ENCODE assay signal across 9 cellular contexts in genomic region chr11:44559207-44559943, GRCh38. TPM values are rescaled to one million over a fixed set of nuclear protein-coding genes. Genes with fewer than 3 reads are reported as not detected.
DNase-seq lines count a peak whose midpoint lies in the region; ATAC-seq, FAIRE-seq and TF ChIP-seq lines count a peak whose summit lies in the region.
"Had no signal": no experiment of that assay in that cellular context is flagged by ENCODE, and none has a peak within 500 bp of the region (broad histone marks: within the 10 kb centered on the region; RNA-seq: fewer than 3 reads in every experiment).

No MANE protein-coding gene starts in this region.

- H4K20me1 ChIP-seq in keratinocyte (ENCODE audit: control insufficient read depth, extremely low read depth, insufficient read depth, low read length), result no peaks in the 10 kb centered on the region

- H3K79me2 ChIP-seq in keratinocyte (ENCODE audit: control insufficient read depth, insufficient read depth, low read length), result no peaks in the 10 kb centered on the region

- no peaks in the 10 kb centered on the region for H3K9me3 ChIP-seq in keratinocyte (ENCODE audit: control insufficient read depth, low read depth, low read length)

- in situ Hi-C loops in GM18951 (cut with MboI; ENCODE audit: low sequenced_read_pairs, unreplicated experiment), result no loop called here

- dilution Hi-C loops in keratinocyte (cut with MboI; ENCODE audit: extremely low pct_ligation_motif_present, low sequenced_read_pairs), result no loop called here

- no peak for TF ChIP-seq CTCF in keratinocyte (optimal IDR thresholded peaks at IDR 0.05 in 1 of 3, IDR thresholded peaks at IDR 0.05 in 1 of 3, conservative IDR thresholded peaks at IDR 0.05 in 1 of 3; ENCODE audit: extremely low read depth in 1 of 3, insufficient read depth in 2 of 3, low read length in 3 of 3)

- peak; percentile 76 for ATAC-seq in HG02763 (IDR thresholded peaks at IDR 0.05; ENCODE audit: unreplicated experiment)

- peak overlapping the region; percentile 14 for H2AFZ ChIP-seq in keratinocyte (ENCODE audit: control insufficient read depth, low read length)

- peak; percentile 13 for FAIRE-seq in keratinocyte (lab: Jason Lieb, UNC)
- FAIRE-seq: TTC549 had no signal

- peaks cover 3% of the 10 kb centered on the region for H3K9me1 ChIP-seq in keratinocyte (ENCODE audit: control insufficient read depth, extremely low read depth, insufficient read depth, low read length)

- peak; percentile 38 for TF ChIP-seq POLR2A in GM18951 (IDR thresholded peaks at IDR 0.05; ENCODE audit: extremely low read depth, insufficient read depth, insufficient read length)

- H3K4me1 ChIP-seq in keratinocyte (ENCODE audit: control insufficient read depth, extremely low read depth, insufficient read depth, low read length), result peaks cover 48% of the 10 kb centered on the region

- H3K27me3 ChIP-seq in keratinocyte (ENCODE audit: control insufficient read depth, extremely low read depth, insufficient read depth, low read length), result no peaks in the 10 kb centered on the region

- peak overlapping the region; percentile 29 for H3K4me2 ChIP-seq in keratinocyte (ENCODE audit: control insufficient read depth, extremely low read depth, insufficient read depth, low read depth, low read length)

- no peak overlapping the region for H3K9ac ChIP-seq in keratinocyte (ENCODE audit: control insufficient read depth, extremely low read depth, insufficient read depth, low read length)

- H3K4me3 ChIP-seq in keratinocyte (ENCODE audit: control insufficient read depth in 2 of 3, extremely low read depth in 1 of 3, insufficient read depth in 2 of 3, low read depth in 1 of 3, low read length in 3 of 3), result no peak overlapping the region

- DNase-seq in NOMO-1 (lab: John Stamatoyannopoulos, UW; ENCODE audit: unreplicated experiment in 2 of 2), result peak; percentile 39 to 43
- no peak for DNase-seq in keratinocyte (ENCODE audit: low read depth, low spot score)
- DNase-seq in DMS53 treated with DMSO at 0.1 percent for 48 hours (lab: John Stamatoyannopoulos, UW; ENCODE audit: unreplicated experiment), result no peak
- DNase-seq in NCI-H1048 (lab: John Stamatoyannopoulos, UW), result no peak
- DNase-seq in superior temporal gyrus (ENCODE audit: extremely low spot score), result no peak
- no peak for DNase-seq in amniotic stem cell (lab: John Stamatoyannopoulos, UW)

- no peaks in the 10 kb centered on the region for H3K36me3 ChIP-seq in keratinocyte (ENCODE audit: control insufficient read depth in 2 of 2, extremely low read depth in 1 of 2, insufficient read depth in 2 of 2, low read length in 2 of 2)

- H3K27ac ChIP-seq in keratinocyte (ENCODE audit: control insufficient read depth, insufficient read depth, low read length), result no peak overlapping the region

RNA-seq across cellular contexts. Expression of gene CD82, which starts 6.1 kb away (rescaled TPM):
- 118 to 209 TPM (median 204 TPM) in 3 replicates for polyA plus RNA-seq in keratinocyte
- polyA plus RNA-seq in keratinocyte (2011; ENCODE audit: low read depth), result 32.3 TPM
- polyA plus RNA-seq in keratinocyte (2011; cell fraction: cytosol; rRNA removed), result 54.2 and 96.1 TPM in 2 replicates
- 291 and 302 TPM in 2 replicates for polyA plus RNA-seq in keratinocyte (2011; cell fraction: nucleus; rRNA removed)
- polyA plus RNA-seq in keratinocyte (2012; ENCODE audit: low replicate concordance), result 102 and 180 TPM in 2 replicates
- 136 to 381 TPM (median 165 TPM) in 3 replicates for polyA minus RNA-seq in keratinocyte
- polyA minus RNA-seq in keratinocyte (2011; cell fraction: cytosol; rRNA and poly(A)+ RNA removed), result 148 TPM
- polyA minus RNA-seq in keratinocyte (2011; cell fraction: nucleus; rRNA and poly(A)+ RNA removed), result 171 and 244 TPM in 2 replicates

Comparison
In these comparisons a context has a peak if more than half of its experiments do, and no peak if none do; other contexts are left out.
1. DNase-seq: peak in NOMO-1 (2 of 2); none in keratinocyte (single experiment), DMS53 treated with DMSO at 0.1 percent for 48 hours (single experiment), NCI-H1048 (single experiment), superior temporal gyrus (single experiment) and amniotic stem cell (single experiment).